ENCODE assay signal across 10 cellular contexts in genomic region chr19:34154401-34154800, GRCh38.
"Had no signal": no experiment of that assay in that cellular context is flagged by ENCODE, and none has a peak within 500 bp of the region (broad histone marks: within the 10 kb centered on the region; RNA-seq: fewer than 3 reads in every experiment).

No MANE protein-coding gene starts in this region.

- H3K27ac ChIP-seq: GM23248, KMS-11 had no signal

- FAIRE-seq: H1, H54, HTR-8/SVneo had no signal

- H3K4me3 ChIP-seq: GM23248 had no signal

- H3K9ac ChIP-seq: GM23248, KMS-11 had no signal

- DNase-seq: GM23248, H9, HCEC 1CT, HFFc6, IMR-90, KBM-7 had no signal
